Comparison of ENCODE assay signal across 1 cellular context in the genomic region with DNA sequence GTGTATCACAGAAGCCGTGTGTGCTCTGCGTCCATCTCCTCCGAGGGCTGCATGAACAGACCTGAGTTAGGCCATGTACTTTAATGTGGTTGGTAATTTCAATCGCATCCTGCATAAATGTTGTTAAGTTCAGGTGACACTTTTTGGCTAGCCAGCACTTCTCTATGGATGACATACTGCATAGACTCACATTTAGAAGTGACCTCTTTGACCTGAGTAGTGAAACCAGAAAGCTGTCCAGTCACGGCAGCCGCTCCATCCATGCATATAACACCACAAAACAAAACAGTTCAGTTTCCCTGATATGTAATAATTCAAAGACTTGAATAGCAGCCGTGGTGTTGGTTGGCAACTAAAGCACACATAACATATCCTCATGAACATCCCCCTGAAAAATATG.
TF ChIP-seq lines count a peak whose summit lies in the region.

No MANE protein-coding gene starts in this region.

TF ChIP-seq in GM12878, 131 proteins besides CTCF, POLR2A, EP300 and RAD21 (continued from another document):
- no peak for TF ChIP-seq CEBPB (IDR thresholded peaks at IDR 0.05; ENCODE audit: borderline replicate concordance in 1 of 2, low read depth in 2 of 2, low read length in 2 of 2)
- TF ChIP-seq ZNF384 (IDR thresholded peaks at IDR 0.05; ENCODE audit: borderline replicate concordance, low read depth, low read length): no peak
- no peak for TF ChIP-seq MYB (IDR thresholded peaks at IDR 0.05; ENCODE audit: borderline replicate concordance, low read depth, low read length)
- TF ChIP-seq POU2F2 (IDR thresholded peaks at IDR 0.05; ENCODE audit: borderline replicate concordance, low read depth, low read length): peak; percentile 57; the same call in 1 of the 3 replicates
- TF ChIP-seq CBX3 (IDR thresholded peaks at IDR 0.05; ENCODE audit: borderline replicate concordance, low read depth): no peak
- no peak for TF ChIP-seq NFXL1 (IDR thresholded peaks at IDR 0.05; ENCODE audit: borderline replicate concordance)
- TF ChIP-seq SPI1 (IDR thresholded peaks at IDR 0.05; ENCODE audit: borderline replicate concordance, insufficient read depth, low read depth, low read length): no peak
- TF ChIP-seq POLR2AphosphoS2 (IDR thresholded peaks at IDR 0.05; ENCODE audit: low read depth, low read length): peak; percentile 28; the same call in 1 of the 2 replicates
- no peak for TF ChIP-seq JUND (IDR thresholded peaks at IDR 0.05; ENCODE audit: low read depth, low read length)
- no peak for TF ChIP-seq SUPT20H (IDR thresholded peaks at IDR 0.05; ENCODE audit: borderline replicate concordance, control insufficient read depth, low read depth, low read length)
- no peak for TF ChIP-seq ASH2L (IDR thresholded peaks at IDR 0.05; ENCODE audit: borderline replicate concordance, low read depth)
- TF ChIP-seq CREM (IDR thresholded peaks at IDR 0.05; ENCODE audit: low read depth): 0 out of 2 replicates have a peak, but pooled peaks have one; percentile 24
- peak; percentile 79 for TF ChIP-seq RUNX3 (IDR thresholded peaks at IDR 0.05; ENCODE audit: low read length)
- TF ChIP-seq MEF2A (IDR thresholded peaks at IDR 0.05; ENCODE audit: insufficient read depth, low read depth, low read length): 0 out of 2 replicates have a peak, but pooled peaks have one; percentile 4
- TF ChIP-seq YBX1 (IDR thresholded peaks at IDR 0.05): no peak
- TF ChIP-seq, protein P1, sequence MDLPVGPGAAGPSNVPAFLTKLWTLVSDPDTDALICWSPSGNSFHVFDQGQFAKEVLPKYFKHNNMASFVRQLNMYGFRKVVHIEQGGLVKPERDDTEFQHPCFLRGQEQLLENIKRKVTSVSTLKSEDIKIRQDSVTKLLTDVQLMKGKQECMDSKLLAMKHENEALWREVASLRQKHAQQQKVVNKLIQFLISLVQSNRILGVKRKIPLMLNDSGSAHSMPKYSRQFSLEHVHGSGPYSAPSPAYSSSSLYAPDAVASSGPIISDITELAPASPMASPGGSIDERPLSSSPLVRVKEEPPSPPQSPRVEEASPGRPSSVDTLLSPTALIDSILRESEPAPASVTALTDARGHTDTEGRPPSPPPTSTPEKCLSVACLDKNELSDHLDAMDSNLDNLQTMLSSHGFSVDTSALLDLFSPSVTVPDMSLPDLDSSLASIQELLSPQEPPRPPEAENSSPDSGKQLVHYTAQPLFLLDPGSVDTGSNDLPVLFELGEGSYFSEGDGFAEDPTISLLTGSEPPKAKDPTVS (IDR thresholded peaks at IDR 0.05; ENCODE audit: low read depth, low read length): no peak
- TF ChIP-seq, protein P2, sequence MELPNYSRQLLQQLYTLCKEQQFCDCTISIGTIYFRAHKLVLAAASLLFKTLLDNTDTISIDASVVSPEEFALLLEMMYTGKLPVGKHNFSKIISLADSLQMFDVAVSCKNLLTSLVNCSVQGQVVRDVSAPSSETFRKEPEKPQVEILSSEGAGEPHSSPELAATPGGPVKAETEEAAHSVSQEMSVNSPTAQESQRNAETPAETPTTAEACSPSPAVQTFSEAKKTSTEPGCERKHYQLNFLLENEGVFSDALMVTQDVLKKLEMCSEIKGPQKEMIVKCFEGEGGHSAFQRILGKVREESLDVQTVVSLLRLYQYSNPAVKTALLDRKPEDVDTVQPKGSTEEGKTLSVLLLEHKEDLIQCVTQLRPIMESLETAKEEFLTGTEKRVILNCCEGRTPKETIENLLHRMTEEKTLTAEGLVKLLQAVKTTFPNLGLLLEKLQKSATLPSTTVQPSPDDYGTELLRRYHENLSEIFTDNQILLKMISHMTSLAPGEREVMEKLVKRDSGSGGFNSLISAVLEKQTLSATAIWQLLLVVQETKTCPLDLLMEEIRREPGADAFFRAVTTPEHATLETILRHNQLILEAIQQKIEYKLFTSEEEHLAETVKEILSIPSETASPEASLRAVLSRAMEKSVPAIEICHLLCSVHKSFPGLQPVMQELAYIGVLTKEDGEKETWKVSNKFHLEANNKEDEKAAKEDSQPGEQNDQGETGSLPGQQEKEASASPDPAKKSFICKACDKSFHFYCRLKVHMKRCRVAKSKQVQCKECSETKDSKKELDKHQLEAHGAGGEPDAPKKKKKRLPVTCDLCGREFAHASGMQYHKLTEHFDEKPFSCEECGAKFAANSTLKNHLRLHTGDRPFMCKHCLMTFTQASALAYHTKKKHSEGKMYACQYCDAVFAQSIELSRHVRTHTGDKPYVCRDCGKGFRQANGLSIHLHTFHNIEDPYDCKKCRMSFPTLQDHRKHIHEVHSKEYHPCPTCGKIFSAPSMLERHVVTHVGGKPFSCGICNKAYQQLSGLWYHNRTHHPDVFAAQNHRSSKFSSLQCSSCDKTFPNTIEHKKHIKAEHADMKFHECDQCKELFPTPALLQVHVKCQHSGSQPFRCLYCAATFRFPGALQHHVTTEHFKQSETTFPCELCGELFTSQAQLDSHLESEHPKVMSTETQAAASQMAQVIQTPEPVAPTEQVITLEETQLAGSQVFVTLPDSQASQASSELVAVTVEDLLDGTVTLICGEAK (IDR thresholded peaks at IDR 0.05; ENCODE audit: borderline replicate concordance): no peak
- no peak for TF ChIP-seq HDGF (IDR thresholded peaks at IDR 0.05)
- TF ChIP-seq KAT2A (conservative IDR thresholded peaks at IDR 0.05; ENCODE audit: control insufficient read depth, low read depth, low read length): no peak
TF ChIP-seq in GM12878: peak in this region for 26.
